In genomic region chr20:16966276-16966880, GRCh38 we compare ENCODE assay signal across 2 cellular contexts.
TF ChIP-seq lines count a peak whose summit lies in the region.

No MANE protein-coding gene starts in this region.

TF ChIP-seq in IMR-90, 13 proteins besides CTCF, POLR2A, EP300 and RAD21:
- TF ChIP-seq MAZ (IDR thresholded peaks at IDR 0.05; ENCODE audit: borderline replicate concordance, low read depth, low read length) (no peak), SMC3 (IDR thresholded peaks at IDR 0.05; ENCODE audit: low read depth, low read length) (no peak), CHD1 (IDR thresholded peaks at IDR 0.05; ENCODE audit: low read depth, low read length) (no peak), RFX5 (IDR thresholded peaks at IDR 0.05; ENCODE audit: low read depth, low read length) (no peak)
TF ChIP-seq in IMR-90: peak in this region for 0.

TF ChIP-seq in H1, 55 proteins besides CTCF, POLR2A, EP300 and RAD21:
- TF ChIP-seq YY1 (IDR thresholded peaks at IDR 0.05; ENCODE audit: low read depth, low read length) (no peak), SP2 (IDR thresholded peaks at IDR 0.05; ENCODE audit: low read length) (no peak), NRF1 (IDR thresholded peaks at IDR 0.05; ENCODE audit: low read depth, low read length) (no peak), SP4 (IDR thresholded peaks at IDR 0.05; ENCODE audit: low read length) (no peak), HDAC2 (IDR thresholded peaks at IDR 0.05; ENCODE audit: borderline replicate concordance in 1 of 2, low read depth in 2 of 2, low read length in 2 of 2) (no peak), KDM5A (IDR thresholded peaks at IDR 0.05; ENCODE audit: low read length) (no peak), SAP30 (IDR thresholded peaks at IDR 0.05; ENCODE audit: insufficient read depth, insufficient replicate concordance, low read length) (no peak), KDM1A (IDR thresholded peaks at IDR 0.05; ENCODE audit: borderline replicate concordance, low read length) (no peak), EZH2 (IDR thresholded peaks at IDR 0.05; ENCODE audit: low read depth, low read length, severe bottlenecking) (no peak), CEBPB (IDR thresholded peaks at IDR 0.05; ENCODE audit: low read depth, low read length) (no peak), MAFK (IDR thresholded peaks at IDR 0.05; ENCODE audit: low read depth, low read length) (no peak)
- TF ChIP-seq, protein P1, sequence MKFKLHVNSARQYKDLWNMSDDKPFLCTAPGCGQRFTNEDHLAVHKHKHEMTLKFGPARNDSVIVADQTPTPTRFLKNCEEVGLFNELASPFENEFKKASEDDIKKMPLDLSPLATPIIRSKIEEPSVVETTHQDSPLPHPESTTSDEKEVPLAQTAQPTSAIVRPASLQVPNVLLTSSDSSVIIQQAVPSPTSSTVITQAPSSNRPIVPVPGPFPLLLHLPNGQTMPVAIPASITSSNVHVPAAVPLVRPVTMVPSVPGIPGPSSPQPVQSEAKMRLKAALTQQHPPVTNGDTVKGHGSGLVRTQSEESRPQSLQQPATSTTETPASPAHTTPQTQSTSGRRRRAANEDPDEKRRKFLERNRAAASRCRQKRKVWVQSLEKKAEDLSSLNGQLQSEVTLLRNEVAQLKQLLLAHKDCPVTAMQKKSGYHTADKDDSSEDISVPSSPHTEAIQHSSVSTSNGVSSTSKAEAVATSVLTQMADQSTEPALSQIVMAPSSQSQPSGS (IDR thresholded peaks at IDR 0.05; ENCODE audit: low read length), result no peak
